23 cellular contexts compared by ENCODE assay signal in genomic region chr10:84308021-84308420, GRCh38. TPM values are rescaled to one million over a fixed set of nuclear protein-coding genes. Genes with fewer than 3 reads are reported as not detected.
DNase-seq lines count a peak whose midpoint lies in the region; ATAC-seq, FAIRE-seq and TF ChIP-seq lines count a peak whose summit lies in the region.
"Had no signal": no experiment of that assay in that cellular context is flagged by ENCODE, and none has a peak within 500 bp of the region (broad histone marks: within the 10 kb centered on the region; RNA-seq: fewer than 3 reads in every experiment).

No MANE protein-coding gene starts in this region.

- no peaks in the 10 kb centered on the region; the same call in 2 of the 3 replicates for H3K9me3 ChIP-seq in GM12878 (replicated peaks; ENCODE audit: control insufficient read depth, insufficient read depth, low read length)
- H3K9me3 ChIP-seq: body of pancreas, stomach had no signal

- no peak overlapping the region for H3K27ac ChIP-seq in GM12878 (ENCODE audit: control insufficient read depth, insufficient read depth)
- H3K27ac ChIP-seq: body of pancreas, coronary artery, epithelial cell of prostate, foreskin keratinocyte had no signal

- in situ Hi-C loops in GM12878 (cut with MboI), result no loop called here

- no peak for TF ChIP-seq CTCF in natural killer cell (IDR thresholded peaks at IDR 0.05)
- TF ChIP-seq CTCF in GM12878 (IDR thresholded peaks at IDR 0.05 in 2 of 3, conservative IDR thresholded peaks at IDR 0.05 in 1 of 3; ENCODE audit: control insufficient read depth in 2 of 3, extremely low read depth in 1 of 3, insufficient read depth in 1 of 3, low read depth in 3 of 3, low read length in 3 of 3), result no peak
- TF ChIP-seq CTCF in endothelial cell (IDR thresholded peaks at IDR 0.05; ENCODE audit: unreplicated experiment), result no peak

- no peak overlapping the region for H2AFZ ChIP-seq in GM12878 (ENCODE audit: control insufficient read depth, low read depth, low read length)

- no TSS peak for BruUV-seq in GM12878 (replicated peaks; lab: Mats Ljungman, UMichigan)

- TF ChIP-seq POLR2A in GM12878 (IDR thresholded peaks at IDR 0.05; ENCODE audit: low read depth, low read length) (no peak), GM12891 (IDR thresholded peaks at IDR 0.05; ENCODE audit: low read depth, low read length) (no peak)

- POLR2A ChIA-PET in GM12878 (lab: Charles Lee), result interaction anchor here (0.8 kb wide), 1 partner anchor 20 kb away, joined by 3 read pairs; no protein-coding TSS in a partner anchor

- peaks cover 37% of the 10 kb centered on the region for H3K4me1 Mint-ChIP-seq in T-helper 1 cell treated with Interleukin-12 subunit alpha and Interleukin-12 subunit beta and Interleukin-4 antibody, amounts not matched to agents 30 μg/mL and 1 μg/mL, for 36 hours (ENCODE audit: low read depth)
- H3K4me1 Mint-ChIP-seq in natural killer cell treated with Interleukin-12 subunit alpha and Interleukin-12 subunit beta and Interleukin-15 and Interleukin-18, amount 100 ng/mL, for 72 hours (ENCODE audit: low read depth in 2 of 2), result peaks cover 39 to 41% of the 10 kb centered on the region in 2 donors
- H3K4me1 Mint-ChIP-seq in natural killer cell, result peaks cover 0 to 7% of the 10 kb centered on the region in 2 donors
- H3K4me1 Mint-ChIP-seq in endothelial cell (ENCODE audit: unreplicated experiment), result peaks cover 13% of the 10 kb centered on the region

- H3K36me3 ChIP-seq in GM12878 (ENCODE audit: control insufficient read depth in 2 of 2, insufficient read depth in 2 of 2, low read length in 1 of 2), result no peaks in the 10 kb centered on the region
- H3K36me3 ChIP-seq: stomach had no signal

- no peak overlapping the region for H3K4me3 ChIP-seq in GM12878
- H3K4me3 ChIP-seq: body of pancreas, stomach had no signal

- ATAC-seq in natural killer cell treated with Interleukin-12 subunit alpha and Interleukin-12 subunit beta and Interleukin-15 and Interleukin-18, amount 100 ng/mL, for 72 hours, result no peak
- ATAC-seq in natural killer cell (no peak), GM12878 (peak; percentile 12; the same call in 2 of the 3 replicates), HG03196 (IDR thresholded peaks at IDR 0.05; ENCODE audit: unreplicated experiment) (no peak)
- ATAC-seq: body of pancreas had no signal

- TF ChIP-seq RAD21 in GM12878 (IDR thresholded peaks at IDR 0.05; ENCODE audit: insufficient read depth, low read depth, low read length), result no peak

- CTCF ChIA-PET in GM12878 (lab: Yijun Ruan, JAX), result interaction anchor here (1.3 to 2.0 kb wide), 3 partner anchors 38 to 102 kb away, joined by 3 to 5 read pairs (median 3); no protein-coding TSS in a partner anchor

- H3K4me3 Mint-ChIP-seq in T-helper 1 cell treated with Interleukin-12 subunit alpha and Interleukin-12 subunit beta and Interleukin-4 antibody, amounts not matched to agents 30 μg/mL and 1 μg/mL, for 36 hours, result peak overlapping the region; percentile 32
- peak overlapping the region; percentile 62 for H3K4me3 Mint-ChIP-seq in natural killer cell treated with Interleukin-12 subunit alpha and Interleukin-12 subunit beta and Interleukin-15 and Interleukin-18, amount 100 ng/mL, for 72 hours
- H3K4me3 Mint-ChIP-seq in natural killer cell, result no peak overlapping the region
- no peak overlapping the region for H3K4me3 Mint-ChIP-seq in endothelial cell (ENCODE audit: unreplicated experiment)
- H3K4me3 Mint-ChIP-seq: type B pancreatic cell had no signal

- peak overlapping the region; percentile 21 for H3K27ac Mint-ChIP-seq in T-helper 1 cell treated with Interleukin-12 subunit alpha and Interleukin-12 subunit beta and Interleukin-4 antibody, amounts not matched to agents 30 μg/mL and 1 μg/mL, for 36 hours
- H3K27ac Mint-ChIP-seq in natural killer cell treated with Interleukin-12 subunit alpha and Interleukin-12 subunit beta and Interleukin-15 and Interleukin-18, amount 100 ng/mL, for 72 hours, result peak overlapping the region; percentile 88 to 98
- H3K27ac Mint-ChIP-seq in natural killer cell (no peak overlapping the region), endothelial cell (ENCODE audit: unreplicated experiment) (no peak overlapping the region)
- H3K27ac Mint-ChIP-seq: type B pancreatic cell had no signal

- RAD21 ChIA-PET in GM12878 (lab: Charles Lee; ENCODE audit: unreplicated experiment), result no interaction called here

- H3K9me3 Mint-ChIP-seq in T-helper 1 cell treated with Interleukin-12 subunit alpha and Interleukin-12 subunit beta and Interleukin-4 antibody, amounts not matched to agents 30 μg/mL and 1 μg/mL, for 36 hours, result peaks cover 11% of the 10 kb centered on the region
- H3K9me3 Mint-ChIP-seq in natural killer cell treated with Interleukin-12 subunit alpha and Interleukin-12 subunit beta and Interleukin-15 and Interleukin-18, amount 100 ng/mL, for 72 hours, result peaks cover 5% of the 10 kb centered on the region
- no peaks in the 10 kb centered on the region for H3K9me3 Mint-ChIP-seq in natural killer cell
- no peaks in the 10 kb centered on the region for H3K9me3 Mint-ChIP-seq in endothelial cell (ENCODE audit: unreplicated experiment)
- H3K9me3 Mint-ChIP-seq: naive thymus-derived CD8-positive, alpha-beta T cell; type B pancreatic cell had no signal

- H3K4me1 ChIP-seq in GM12878 (ENCODE audit: control insufficient read depth, insufficient read depth, low read length), result peaks cover 18% of the 10 kb centered on the region
- H3K4me1 ChIP-seq: body of pancreas, foreskin keratinocyte had no signal

- H3K27me3 ChIP-seq in GM12878 (replicated peaks in 1 of 2; ENCODE audit: control insufficient read depth in 2 of 2, insufficient read depth in 2 of 2, low read length in 1 of 2), result no peaks in the 10 kb centered on the region; a peak in 1 of 4 replicates
- H3K27me3 ChIP-seq: body of pancreas had no signal

- no peaks in the 10 kb centered on the region for H4K20me1 ChIP-seq in GM12878 (ENCODE audit: control insufficient read depth, insufficient read depth)

- DNase-seq in T-helper 1 cell, result no peak
- no peak for DNase-seq in natural killer cell treated with Interleukin-12 subunit alpha and Interleukin-12 subunit beta and Interleukin-15 and Interleukin-18, amount 100 ng/mL, for 72 hours (ENCODE audit: low spot score)
- no peak for DNase-seq in natural killer cell
- no peak for DNase-seq in GM12878 (ENCODE audit: low read depth, low spot score)
- DNase-seq in endothelial cell (ENCODE audit: low spot score), result no peak
- no peak for DNase-seq in GM12891 (ENCODE audit: insufficient read length, low spot score)
- DNase-seq: body of pancreas; foreskin keratinocyte; mesendoderm; naive thymus-derived CD8-positive, alpha-beta T cell; NCI-H524; posterior cingulate gyrus; stimulated activated CD4-positive, alpha-beta T cell treated with anti-CD3 and anti-CD28 coated beads, Interleukin-1b, Interleukin-23, amount 100 ng/mL, for 48 hours; stomach; T-helper 17 cell had no signal

- SMC1A ChIA-PET in GM12878 (lab: Charles Lee; ENCODE audit: uncharacterized antibody, unreplicated experiment), result interaction anchor here (1.1 kb wide), 1 partner anchor 21 kb away, joined by 4 read pairs; no protein-coding TSS in a partner anchor

- 55% methylated on average over 1 of the region's 1 CpG for WGBS in GM12878 (ENCODE audit: insufficient coverage, insufficient replicate concordance, low lambda C conversion rate, missing lambda C conversion rate)

- intact Hi-C loops in natural killer cell (cut with micrococcal nuclease), result no loop called here
- intact Hi-C loops in GM12878 (cut with micrococcal nuclease; ENCODE audit: unreplicated experiment), result no loop called here

- FAIRE-seq in GM12878 (lab: Jason Lieb, UNC), result no peak
- no peak for FAIRE-seq in GM12891 (lab: Jason Lieb, UNC)
- FAIRE-seq: A204.1, keratinocyte had no signal

- TF ChIP-seq EP300 in GM12878 (IDR thresholded peaks at IDR 0.05; ENCODE audit: borderline replicate concordance in 1 of 2, control insufficient read depth in 1 of 2, low read depth in 2 of 2, low read length in 2 of 2), result no peak

- no peak overlapping the region for H3K4me2 ChIP-seq in GM12878 (ENCODE audit: control insufficient read depth, insufficient read depth)

- no peak overlapping the region for H3K9ac ChIP-seq in GM12878 (ENCODE audit: control insufficient read depth, insufficient read depth, low read length)

- H3K36me3 Mint-ChIP-seq in T-helper 1 cell treated with Interleukin-12 subunit alpha and Interleukin-12 subunit beta and Interleukin-4 antibody, amounts not matched to agents 30 μg/mL and 1 μg/mL, for 36 hours (ENCODE audit: low read depth), result peaks cover 8% of the 10 kb centered on the region
- peaks cover 4% of the 10 kb centered on the region for H3K36me3 Mint-ChIP-seq in natural killer cell treated with Interleukin-12 subunit alpha and Interleukin-12 subunit beta and Interleukin-15 and Interleukin-18, amount 100 ng/mL, for 72 hours
- H3K36me3 Mint-ChIP-seq in natural killer cell (no peaks in the 10 kb centered on the region), endothelial cell (ENCODE audit: low read depth, unreplicated experiment) (no peaks in the 10 kb centered on the region)
- H3K36me3 Mint-ChIP-seq: CD14-positive monocyte; naive thymus-derived CD8-positive, alpha-beta T cell; type B pancreatic cell had no signal

- H3K27me3 Mint-ChIP-seq in T-helper 1 cell treated with Interleukin-12 subunit alpha and Interleukin-12 subunit beta and Interleukin-4 antibody, amounts not matched to agents 30 μg/mL and 1 μg/mL, for 36 hours (ENCODE audit: low read depth), result peaks cover 16% of the 10 kb centered on the region
- peaks cover 2 to 4% of the 10 kb centered on the region in 2 donors for H3K27me3 Mint-ChIP-seq in natural killer cell treated with Interleukin-12 subunit alpha and Interleukin-12 subunit beta and Interleukin-15 and Interleukin-18, amount 100 ng/mL, for 72 hours
- H3K27me3 Mint-ChIP-seq in natural killer cell (ENCODE audit: low read depth in 2 of 2) (peaks cover 7 to 16% of the 10 kb centered on the region in 2 donors), endothelial cell (ENCODE audit: unreplicated experiment) (no peaks in the 10 kb centered on the region)
- H3K27me3 Mint-ChIP-seq: T-helper 17 cell had no signal

- no peaks in the 10 kb centered on the region for H3K79me2 ChIP-seq in GM12878 (ENCODE audit: control insufficient read depth, insufficient read depth, low read length)

RNA-seq across cellular contexts. Expression of gene CCSER2, which starts 20.4 kb away (rescaled TPM):
- total RNA-seq in natural killer cell treated with Interleukin-12 subunit alpha and Interleukin-12 subunit beta and Interleukin-15 and Interleukin-18, amount 100 ng/mL, for 72 hours, result 100 to 1,000 TPM in 1 of 2 donors, 10 to 100 TPM in 1; 90.4 to 135 TPM
- total RNA-seq in natural killer cell (100 to 1,000 TPM; 125 to 158 (median 146) TPM), GM12878 (2014; rRNA removed) (8.8 and 9.2 TPM in 2 replicates), GM12878 (2014; rRNA removed; fragmentation: Illumina TruSeq; extraction: Trizol) (15.3 and 16.9 TPM in 2 replicates), GM12878 (2021) (18.8 and 21.2 TPM in 2 replicates), endothelial cell (ENCODE audit: unreplicated experiment) (80.2 TPM)
- total RNA-seq in GM12878 (2013; cell fraction: nucleolus; rRNA removed), result 87.2 and 91.9 TPM in 2 replicates
- polyA plus RNA-seq in GM12878 (2011; ENCODE audit: low read depth), result 4.6 TPM
- polyA plus RNA-seq in GM12878 (2011; rRNA removed) (12.4 and 17.5 TPM in 2 replicates), GM12878 (2014; fragmentation: Illumina TruSeq; extraction: Trizol) (14.0 and 14.5 TPM in 2 replicates), GM12878 (2014; fragmentation: Nextera tagmentation; extraction: Ambion mirVana) (1 to 10 TPM; 4.7 to 6.8 TPM), GM12878 (2014; rRNA removed) (5.3 and 5.4 TPM in 2 replicates), GM12878 (2016; fragmentation: Nextera tagmentation; extraction: Ambion mirVana) (10 to 100 TPM; 16.5 to 18.5 TPM)
- 6.0 and 6.2 TPM in 2 replicates for polyA plus RNA-seq in GM12878 (2011; cell fraction: cytosol; rRNA removed)
- polyA plus RNA-seq in GM12878 (2011; cell fraction: nucleus; rRNA removed), result 4.8 and 5.8 TPM in 2 replicates
- 6.4 and 7.1 TPM in 2 replicates for polyA plus RNA-seq in GM12878 (2012)
- 14.1 and 21.2 TPM in 2 replicates for polyA minus RNA-seq in GM12878 (2011; rRNA and poly(A)+ RNA removed)
- polyA minus RNA-seq in GM12878 (2011; cell fraction: cytosol; rRNA and poly(A)+ RNA removed), result 9.9 and 10.8 TPM in 2 replicates
- 16.8 and 23.3 TPM in 2 replicates for polyA minus RNA-seq in GM12878 (2011; cell fraction: nucleus; rRNA and poly(A)+ RNA removed)
- 5.6 TPM for polyA plus RNA-seq in GM12891 (2012; ENCODE audit: low read depth, missing spikeins)

Comparison
In these comparisons a context has a peak if more than half of its experiments do, and no peak if none do; other contexts are left out.
1. H3K27ac Mint-ChIP-seq: peak in T-helper 1 cell treated with Interleukin-12 subunit alpha and Interleukin-12 subunit beta and Interleukin-4 antibody, amounts not matched to agents 30 μg/mL and 1 μg/mL, for 36 hours (single experiment) and natural killer cell treated with Interleukin-12 subunit alpha and Interleukin-12 subunit beta and Interleukin-15 and Interleukin-18, amount 100 ng/mL, for 72 hours (2 of 2); none in natural killer cell (0 of 2) and endothelial cell (single experiment).
2. H3K4me3 Mint-ChIP-seq: peak in T-helper 1 cell treated with Interleukin-12 subunit alpha and Interleukin-12 subunit beta and Interleukin-4 antibody, amounts not matched to agents 30 μg/mL and 1 μg/mL, for 36 hours (single experiment) and natural killer cell treated with Interleukin-12 subunit alpha and Interleukin-12 subunit beta and Interleukin-15 and Interleukin-18, amount 100 ng/mL, for 72 hours (single experiment); none in natural killer cell (single experiment) and endothelial cell (single experiment).